In genomic region chr3:50262200-50262599, GRCh38 we compare ENCODE assay signal across 7 cellular contexts. TPM values are rescaled to one million over a fixed set of nuclear protein-coding genes. Genes with fewer than 3 reads are reported as not detected.
"Had no signal": no experiment of that assay in that cellular context is flagged by ENCODE, and none has a peak within 500 bp of the region (broad histone marks: within the 10 kb centered on the region; RNA-seq: fewer than 3 reads in every experiment).

No MANE protein-coding gene starts in this region.

RNA-seq across cellular contexts. Expression of gene SEMA3B, which starts 6.7 kb away (rescaled TPM):
- total RNA-seq: activated B cell treated with CpG ODN at 0.5 μM for 24 hours had no signal

RNA-seq across cellular contexts. Expression of gene LSMEM2, which starts 16.7 kb away (rescaled TPM):
- total RNA-seq: activated B cell treated with CpG ODN at 0.5 μM for 24 hours; activated CD4-positive, alpha-beta T cell treated with anti-CD3 and anti-CD28 coated beads for 36 hours; fibroblast of lung; glomerular endothelial cell; left lobe of liver; lung microvascular endothelial cell; naive thymus-derived CD8-positive, alpha-beta T cell had no signal
- polyA plus RNA-seq: fibroblast of lung had no signal
